Comparison of ENCODE assay signal across 2 cellular contexts in the genomic region with DNA sequence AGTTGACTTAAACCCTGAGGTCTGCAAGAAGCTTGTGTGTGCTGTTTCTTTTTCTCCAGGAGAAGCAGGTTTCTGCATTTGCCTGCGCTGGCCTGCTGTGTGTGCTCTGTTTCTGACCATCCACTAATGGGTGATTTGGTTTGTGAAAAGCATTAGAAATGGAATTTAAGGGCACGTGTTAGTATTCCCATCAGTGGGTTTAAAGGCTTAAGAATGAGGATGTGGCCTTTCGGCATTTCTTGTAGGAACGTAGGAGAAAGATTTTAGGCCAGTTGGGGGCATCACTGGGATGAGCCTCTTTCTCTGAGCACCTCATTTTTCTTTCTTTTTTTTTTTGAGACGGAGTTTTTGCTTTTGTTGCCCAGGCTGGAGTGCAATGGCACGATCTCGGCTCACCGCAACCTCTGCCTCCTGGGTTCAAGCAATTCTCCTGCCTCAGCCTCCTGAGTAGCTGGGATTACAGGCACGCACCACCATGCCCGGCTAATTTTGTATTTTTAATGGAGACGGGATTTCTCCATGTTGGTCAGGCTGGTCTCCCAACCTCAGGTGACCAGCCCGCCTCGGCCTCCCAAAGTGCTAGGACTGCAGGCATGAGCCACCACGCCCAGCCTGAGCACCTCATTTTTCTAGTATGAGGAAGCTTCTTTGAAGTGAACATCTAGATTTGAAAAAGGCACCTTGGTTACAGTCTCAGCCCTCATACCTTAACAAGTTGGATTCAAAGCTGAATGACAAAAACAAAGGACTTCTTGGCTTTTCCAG.
TF ChIP-seq lines count a peak whose summit lies in the region.

No MANE protein-coding gene starts in this region.

TF ChIP-seq in IMR-90, 13 proteins besides CTCF, POLR2A, EP300 and RAD21:
- TF ChIP-seq CEBPB (IDR thresholded peaks at IDR 0.05; ENCODE audit: low read depth, low read length) (no peak), CHD1 (IDR thresholded peaks at IDR 0.05; ENCODE audit: low read depth, low read length) (no peak), RFX5 (IDR thresholded peaks at IDR 0.05; ENCODE audit: low read depth, low read length) (no peak), MAZ (IDR thresholded peaks at IDR 0.05; ENCODE audit: borderline replicate concordance, low read depth, low read length) (no peak), BHLHE40 (IDR thresholded peaks at IDR 0.05; ENCODE audit: low read depth, low read length) (no peak), MAFK (IDR thresholded peaks at IDR 0.05; ENCODE audit: low read depth, low read length) (no peak), MXI1 (IDR thresholded peaks at IDR 0.05; ENCODE audit: borderline replicate concordance, low read depth, low read length) (no peak), FOS (IDR thresholded peaks at IDR 0.05; ENCODE audit: low read depth, low read length) (no peak), NFE2L2 (IDR thresholded peaks at IDR 0.05; ENCODE audit: low read depth, low read length) (no peak)
- TF ChIP-seq, protein P1, sequence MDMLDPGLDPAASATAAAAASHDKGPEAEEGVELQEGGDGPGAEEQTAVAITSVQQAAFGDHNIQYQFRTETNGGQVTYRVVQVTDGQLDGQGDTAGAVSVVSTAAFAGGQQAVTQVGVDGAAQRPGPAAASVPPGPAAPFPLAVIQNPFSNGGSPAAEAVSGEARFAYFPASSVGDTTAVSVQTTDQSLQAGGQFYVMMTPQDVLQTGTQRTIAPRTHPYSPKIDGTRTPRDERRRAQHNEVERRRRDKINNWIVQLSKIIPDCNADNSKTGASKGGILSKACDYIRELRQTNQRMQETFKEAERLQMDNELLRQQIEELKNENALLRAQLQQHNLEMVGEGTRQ (IDR thresholded peaks at IDR 0.05; ENCODE audit: low read depth, low read length) = no peak
- TF ChIP-seq, protein P2, sequence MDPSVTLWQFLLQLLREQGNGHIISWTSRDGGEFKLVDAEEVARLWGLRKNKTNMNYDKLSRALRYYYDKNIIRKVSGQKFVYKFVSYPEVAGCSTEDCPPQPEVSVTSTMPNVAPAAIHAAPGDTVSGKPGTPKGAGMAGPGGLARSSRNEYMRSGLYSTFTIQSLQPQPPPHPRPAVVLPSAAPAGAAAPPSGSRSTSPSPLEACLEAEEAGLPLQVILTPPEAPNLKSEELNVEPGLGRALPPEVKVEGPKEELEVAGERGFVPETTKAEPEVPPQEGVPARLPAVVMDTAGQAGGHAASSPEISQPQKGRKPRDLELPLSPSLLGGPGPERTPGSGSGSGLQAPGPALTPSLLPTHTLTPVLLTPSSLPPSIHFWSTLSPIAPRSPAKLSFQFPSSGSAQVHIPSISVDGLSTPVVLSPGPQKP (IDR thresholded peaks at IDR 0.05; ENCODE audit: borderline replicate concordance, low read depth, low read length) = no peak

TF ChIP-seq in SK-N-SH treated with all-trans-retinoic acid at 6 μM for 48 hours, 23 proteins besides CTCF, POLR2A, EP300 and RAD21:
- TF ChIP-seq, protein P3, sequence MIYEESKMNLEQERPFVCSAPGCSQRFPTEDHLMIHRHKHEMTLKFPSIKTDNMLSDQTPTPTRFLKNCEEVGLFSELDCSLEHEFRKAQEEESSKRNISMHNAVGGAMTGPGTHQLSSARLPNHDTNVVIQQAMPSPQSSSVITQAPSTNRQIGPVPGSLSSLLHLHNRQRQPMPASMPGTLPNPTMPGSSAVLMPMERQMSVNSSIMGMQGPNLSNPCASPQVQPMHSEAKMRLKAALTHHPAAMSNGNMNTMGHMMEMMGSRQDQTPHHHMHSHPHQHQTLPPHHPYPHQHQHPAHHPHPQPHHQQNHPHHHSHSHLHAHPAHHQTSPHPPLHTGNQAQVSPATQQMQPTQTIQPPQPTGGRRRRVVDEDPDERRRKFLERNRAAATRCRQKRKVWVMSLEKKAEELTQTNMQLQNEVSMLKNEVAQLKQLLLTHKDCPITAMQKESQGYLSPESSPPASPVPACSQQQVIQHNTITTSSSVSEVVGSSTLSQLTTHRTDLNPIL (CRISPR knock-in tag; IDR thresholded peaks at IDR 0.05; ENCODE audit: low read depth) = no peak
- TF ChIP-seq ZFP30 (CRISPR knock-in tag; IDR thresholded peaks at IDR 0.05) (no peak), TCF4 (CRISPR knock-in tag; IDR thresholded peaks at IDR 0.05; ENCODE audit: borderline replicate concordance) (no peak), ESRRG (CRISPR knock-in tag; IDR thresholded peaks at IDR 0.05) (no peak), ZNF70 (CRISPR knock-in tag; IDR thresholded peaks at IDR 0.05) (no peak), PPARA (CRISPR knock-in tag; IDR thresholded peaks at IDR 0.05; ENCODE audit: borderline replicate concordance) (no peak), ARNTL (CRISPR knock-in tag; IDR thresholded peaks at IDR 0.05; ENCODE audit: borderline replicate concordance, low read depth) (no peak), OSR1 (CRISPR knock-in tag; IDR thresholded peaks at IDR 0.05) (no peak), ISL1 (CRISPR knock-in tag; IDR thresholded peaks at IDR 0.05) (no peak), ZNF565 (CRISPR knock-in tag; conservative IDR thresholded peaks at IDR 0.05; ENCODE audit: low read depth) (no peak), SNAI2 (CRISPR knock-in tag; IDR thresholded peaks at IDR 0.05) (no peak), GLIS3 (CRISPR knock-in tag; IDR thresholded peaks at IDR 0.05) (no peak), BACH2 (CRISPR knock-in tag; IDR thresholded peaks at IDR 0.05; ENCODE audit: borderline replicate concordance) (no peak)
- TF ChIP-seq, protein P4, sequence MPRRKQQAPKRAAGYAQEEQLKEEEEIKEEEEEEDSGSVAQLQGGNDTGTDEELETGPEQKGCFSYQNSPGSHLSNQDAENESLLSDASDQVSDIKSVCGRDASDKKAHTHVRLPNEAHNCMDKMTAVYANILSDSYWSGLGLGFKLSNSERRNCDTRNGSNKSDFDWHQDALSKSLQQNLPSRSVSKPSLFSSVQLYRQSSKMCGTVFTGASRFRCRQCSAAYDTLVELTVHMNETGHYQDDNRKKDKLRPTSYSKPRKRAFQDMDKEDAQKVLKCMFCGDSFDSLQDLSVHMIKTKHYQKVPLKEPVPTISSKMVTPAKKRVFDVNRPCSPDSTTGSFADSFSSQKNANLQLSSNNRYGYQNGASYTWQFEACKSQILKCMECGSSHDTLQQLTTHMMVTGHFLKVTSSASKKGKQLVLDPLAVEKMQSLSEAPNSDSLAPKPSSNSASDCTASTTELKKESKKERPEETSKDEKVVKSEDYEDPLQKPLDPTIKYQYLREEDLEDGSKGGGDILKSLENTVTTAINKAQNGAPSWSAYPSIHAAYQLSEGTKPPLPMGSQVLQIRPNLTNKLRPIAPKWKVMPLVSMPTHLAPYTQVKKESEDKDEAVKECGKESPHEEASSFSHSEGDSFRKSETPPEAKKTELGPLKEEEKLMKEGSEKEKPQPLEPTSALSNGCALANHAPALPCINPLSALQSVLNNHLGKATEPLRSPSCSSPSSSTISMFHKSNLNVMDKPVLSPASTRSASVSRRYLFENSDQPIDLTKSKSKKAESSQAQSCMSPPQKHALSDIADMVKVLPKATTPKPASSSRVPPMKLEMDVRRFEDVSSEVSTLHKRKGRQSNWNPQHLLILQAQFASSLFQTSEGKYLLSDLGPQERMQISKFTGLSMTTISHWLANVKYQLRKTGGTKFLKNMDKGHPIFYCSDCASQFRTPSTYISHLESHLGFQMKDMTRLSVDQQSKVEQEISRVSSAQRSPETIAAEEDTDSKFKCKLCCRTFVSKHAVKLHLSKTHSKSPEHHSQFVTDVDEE (CRISPR knock-in tag; IDR thresholded peaks at IDR 0.05) = no peak
